In the genomic region with DNA sequence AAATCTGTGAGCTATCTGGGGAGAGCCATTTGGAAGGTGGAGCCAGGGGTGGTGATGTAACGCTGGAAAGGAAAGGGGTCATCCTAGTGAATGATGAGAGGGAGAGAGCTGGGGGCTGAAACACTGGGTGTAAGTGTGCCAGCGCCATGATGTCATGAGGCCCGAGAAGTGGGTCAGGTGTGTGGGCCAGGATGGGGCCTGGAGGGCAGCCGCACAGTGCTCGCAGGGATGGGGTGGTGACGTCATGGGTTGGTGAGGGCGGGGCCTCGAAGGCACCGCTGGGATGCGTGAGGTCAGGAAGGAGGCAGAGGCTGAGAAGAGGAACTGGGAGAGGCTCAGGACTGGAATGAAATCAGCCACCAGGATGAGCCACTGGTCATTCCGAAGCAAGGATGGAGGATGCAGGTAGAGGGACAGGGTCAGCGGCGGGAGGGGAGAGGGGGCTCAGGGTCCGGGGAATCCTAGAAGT, we compare ENCODE assay signal across 1 cellular context.
TF ChIP-seq lines count a peak whose summit lies in the region.

No MANE protein-coding gene starts in this region.

TF ChIP-seq in K562, 482 proteins besides CTCF, POLR2A, EP300 and RAD21 (continued from another document):
- TF ChIP-seq ATF2 (CRISPR knock-in tag; IDR thresholded peaks at IDR 0.05) (peak; percentile 95), SRSF7 (optimal IDR thresholded peaks at IDR 0.05; ENCODE audit: low read depth, low read length) (no peak), MAZ (CRISPR knock-in tag; conservative IDR thresholded peaks at IDR 0.05 in 1 of 2, IDR thresholded peaks at IDR 0.05 in 1 of 2) (0 out of 4 replicates have a peak, but pooled peaks of 1 of the 2 experiments have one; percentile 25), GTF3C2 (IDR thresholded peaks at IDR 0.05; ENCODE audit: borderline replicate concordance, extremely low read depth, insufficient read length) (no peak), NFE2L1 (tag; IDR thresholded peaks at IDR 0.05; ENCODE audit: borderline replicate concordance, low read depth) (no peak), ATF1 (CRISPR knock-in tag; IDR thresholded peaks at IDR 0.05) (peak; percentile 59), ATF1 (tag; IDR thresholded peaks at IDR 0.05) (peak; percentile 97), MLLT1 (IDR thresholded peaks at IDR 0.05) (no peak), NFYB (IDR thresholded peaks at IDR 0.05; ENCODE audit: extremely low read depth, insufficient read length) (no peak), CEBPB (tag; IDR thresholded peaks at IDR 0.05) (0 out of 2 replicates have a peak, but pooled peaks have one; percentile 25), CCAR2 (IDR thresholded peaks at IDR 0.05; ENCODE audit: low read depth, low read length) (no peak), LARP7 (IDR thresholded peaks at IDR 0.05) (no peak), ZNF699 (CRISPR knock-in tag; IDR thresholded peaks at IDR 0.05; ENCODE audit: insufficient replicate concordance) (no peak), RBFOX2 (IDR thresholded peaks at IDR 0.05; ENCODE audit: low read depth, low read length) (0 out of 2 replicates have a peak, but pooled peaks have one; percentile 14), EP400 (IDR thresholded peaks at IDR 0.05) (no peak), FOXJ2 (tag; IDR thresholded peaks at IDR 0.05) (no peak), NCOA1 (IDR thresholded peaks at IDR 0.05; ENCODE audit: low read depth) (peak; percentile 89)
- TF ChIP-seq, protein P1, sequence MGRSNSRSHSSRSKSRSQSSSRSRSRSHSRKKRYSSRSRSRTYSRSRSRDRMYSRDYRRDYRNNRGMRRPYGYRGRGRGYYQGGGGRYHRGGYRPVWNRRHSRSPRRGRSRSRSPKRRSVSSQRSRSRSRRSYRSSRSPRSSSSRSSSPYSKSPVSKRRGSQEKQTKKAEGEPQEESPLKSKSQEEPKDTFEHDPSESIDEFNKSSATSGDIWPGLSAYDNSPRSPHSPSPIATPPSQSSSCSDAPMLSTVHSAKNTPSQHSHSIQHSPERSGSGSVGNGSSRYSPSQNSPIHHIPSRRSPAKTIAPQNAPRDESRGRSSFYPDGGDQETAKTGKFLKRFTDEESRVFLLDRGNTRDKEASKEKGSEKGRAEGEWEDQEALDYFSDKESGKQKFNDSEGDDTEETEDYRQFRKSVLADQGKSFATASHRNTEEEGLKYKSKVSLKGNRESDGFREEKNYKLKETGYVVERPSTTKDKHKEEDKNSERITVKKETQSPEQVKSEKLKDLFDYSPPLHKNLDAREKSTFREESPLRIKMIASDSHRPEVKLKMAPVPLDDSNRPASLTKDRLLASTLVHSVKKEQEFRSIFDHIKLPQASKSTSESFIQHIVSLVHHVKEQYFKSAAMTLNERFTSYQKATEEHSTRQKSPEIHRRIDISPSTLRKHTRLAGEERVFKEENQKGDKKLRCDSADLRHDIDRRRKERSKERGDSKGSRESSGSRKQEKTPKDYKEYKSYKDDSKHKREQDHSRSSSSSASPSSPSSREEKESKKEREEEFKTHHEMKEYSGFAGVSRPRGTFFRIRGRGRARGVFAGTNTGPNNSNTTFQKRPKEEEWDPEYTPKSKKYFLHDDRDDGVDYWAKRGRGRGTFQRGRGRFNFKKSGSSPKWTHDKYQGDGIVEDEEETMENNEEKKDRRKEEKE (IDR thresholded peaks at IDR 0.05; ENCODE audit: borderline replicate concordance in 1 of 2, control insufficient read depth in 1 of 2, low read depth in 2 of 2, low read length in 1 of 2): no peak
- TF ChIP-seq, protein P2, sequence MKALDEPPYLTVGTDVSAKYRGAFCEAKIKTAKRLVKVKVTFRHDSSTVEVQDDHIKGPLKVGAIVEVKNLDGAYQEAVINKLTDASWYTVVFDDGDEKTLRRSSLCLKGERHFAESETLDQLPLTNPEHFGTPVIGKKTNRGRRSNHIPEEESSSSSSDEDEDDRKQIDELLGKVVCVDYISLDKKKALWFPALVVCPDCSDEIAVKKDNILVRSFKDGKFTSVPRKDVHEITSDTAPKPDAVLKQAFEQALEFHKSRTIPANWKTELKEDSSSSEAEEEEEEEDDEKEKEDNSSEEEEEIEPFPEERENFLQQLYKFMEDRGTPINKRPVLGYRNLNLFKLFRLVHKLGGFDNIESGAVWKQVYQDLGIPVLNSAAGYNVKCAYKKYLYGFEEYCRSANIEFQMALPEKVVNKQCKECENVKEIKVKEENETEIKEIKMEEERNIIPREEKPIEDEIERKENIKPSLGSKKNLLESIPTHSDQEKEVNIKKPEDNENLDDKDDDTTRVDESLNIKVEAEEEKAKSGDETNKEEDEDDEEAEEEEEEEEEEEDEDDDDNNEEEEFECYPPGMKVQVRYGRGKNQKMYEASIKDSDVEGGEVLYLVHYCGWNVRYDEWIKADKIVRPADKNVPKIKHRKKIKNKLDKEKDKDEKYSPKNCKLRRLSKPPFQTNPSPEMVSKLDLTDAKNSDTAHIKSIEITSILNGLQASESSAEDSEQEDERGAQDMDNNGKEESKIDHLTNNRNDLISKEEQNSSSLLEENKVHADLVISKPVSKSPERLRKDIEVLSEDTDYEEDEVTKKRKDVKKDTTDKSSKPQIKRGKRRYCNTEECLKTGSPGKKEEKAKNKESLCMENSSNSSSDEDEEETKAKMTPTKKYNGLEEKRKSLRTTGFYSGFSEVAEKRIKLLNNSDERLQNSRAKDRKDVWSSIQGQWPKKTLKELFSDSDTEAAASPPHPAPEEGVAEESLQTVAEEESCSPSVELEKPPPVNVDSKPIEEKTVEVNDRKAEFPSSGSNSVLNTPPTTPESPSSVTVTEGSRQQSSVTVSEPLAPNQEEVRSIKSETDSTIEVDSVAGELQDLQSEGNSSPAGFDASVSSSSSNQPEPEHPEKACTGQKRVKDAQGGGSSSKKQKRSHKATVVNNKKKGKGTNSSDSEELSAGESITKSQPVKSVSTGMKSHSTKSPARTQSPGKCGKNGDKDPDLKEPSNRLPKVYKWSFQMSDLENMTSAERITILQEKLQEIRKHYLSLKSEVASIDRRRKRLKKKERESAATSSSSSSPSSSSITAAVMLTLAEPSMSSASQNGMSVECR (CRISPR knock-in tag; IDR thresholded peaks at IDR 0.05): no peak
